10 cellular contexts compared by ENCODE assay signal in the genomic region with DNA sequence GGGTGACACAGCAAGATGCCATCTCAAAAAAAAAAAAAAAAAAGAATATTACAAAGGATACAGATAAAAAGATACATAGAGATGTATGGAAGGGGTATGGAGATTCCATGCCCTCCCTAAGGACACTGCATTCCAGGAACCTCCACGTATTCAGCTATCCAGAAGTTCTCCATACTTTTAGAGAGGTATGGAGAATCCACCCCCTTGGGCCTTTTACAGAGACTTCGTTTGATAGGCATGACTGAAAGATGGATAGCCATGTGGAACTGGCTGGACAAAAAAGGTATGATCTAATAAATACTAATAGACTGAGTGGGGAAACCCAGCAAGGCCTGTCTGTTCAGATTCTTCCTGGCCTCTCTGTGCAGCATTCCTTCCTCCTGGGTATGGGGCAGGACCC. TPM values are rescaled to one million over a fixed set of nuclear protein-coding genes. Genes with fewer than 3 reads are reported as not detected.
"Had no signal": no experiment of that assay in that cellular context is flagged by ENCODE, and none has a peak within 500 bp of the region (broad histone marks: within the 10 kb centered on the region; RNA-seq: fewer than 3 reads in every experiment).

No MANE protein-coding gene starts in this region.

- ATAC-seq: HCT116, HepG2 had no signal

- H3K4me3 ChIP-seq: GM23248, HAP-1 had no signal

- DNase-seq: GM23248, GOT3, H7, HFFc6 had no signal

- H3K4me1 ChIP-seq: HAP-1 had no signal

- H3K4me3 Mint-ChIP-seq: HFFc6, IgD-negative memory B cell had no signal

- H3K36me3 Mint-ChIP-seq: IgD-negative memory B cell had no signal

- H2AFZ ChIP-seq: GM23248 had no signal

- H3K9me3 ChIP-seq: HAP-1 had no signal

- H3K27ac Mint-ChIP-seq: HFFc6, IgD-negative memory B cell had no signal

- H3K4me1 Mint-ChIP-seq: IgD-negative memory B cell had no signal

- H3K9me3 Mint-ChIP-seq: HFFc6 had no signal

- H3K9ac ChIP-seq: GM23248 had no signal

- H3K36me3 ChIP-seq: HAP-1 had no signal

RNA-seq across cellular contexts. Expression of a gene that starts 56.6 kb away (rescaled TPM):
- total RNA-seq: GM23248, H4, HepG2, HFFc6, HT1080 had no signal
